ENCODE assay signal across 14 cellular contexts in the genomic region with DNA sequence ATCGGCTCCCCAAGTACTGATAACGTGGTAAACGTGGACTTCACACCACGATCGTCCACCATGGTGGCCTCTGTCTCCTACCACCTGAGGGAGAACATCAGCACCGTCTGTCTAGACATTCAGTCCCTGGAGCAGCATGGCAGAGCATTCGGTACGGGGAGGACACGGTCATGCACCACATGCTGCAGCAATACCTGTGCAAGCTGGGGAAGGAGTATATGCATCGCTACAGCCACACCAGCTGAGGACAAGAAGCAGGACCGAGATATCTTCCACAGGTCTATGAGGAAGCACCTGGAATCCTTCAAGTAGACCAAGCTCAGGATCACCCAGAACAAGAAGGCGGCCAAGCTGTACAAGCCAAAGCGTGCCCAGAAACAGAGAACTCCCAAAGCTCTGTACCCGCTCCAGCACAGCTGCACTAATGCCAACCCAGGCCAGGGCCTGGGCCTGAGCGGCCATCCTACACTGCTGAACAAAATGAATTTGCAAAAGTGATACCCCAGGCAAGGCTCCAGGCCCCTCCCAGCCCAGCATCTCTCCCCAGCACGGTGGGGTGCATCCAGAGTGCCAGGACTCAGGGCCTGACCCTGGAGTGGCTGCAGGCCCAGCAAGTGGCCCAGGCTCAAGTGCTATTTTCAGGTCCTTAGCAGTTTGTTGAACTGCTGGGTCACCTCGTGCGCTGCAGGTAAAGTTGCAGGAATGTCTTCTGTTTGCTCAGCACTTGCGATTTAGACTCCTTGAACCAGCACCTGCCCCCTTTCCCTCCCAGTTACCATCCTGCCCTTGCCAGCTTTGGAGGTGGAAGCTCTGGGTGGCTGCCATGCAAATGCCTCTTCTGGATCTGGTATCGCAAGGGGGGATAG.
"Had no signal": no experiment of that assay in that cellular context is flagged by ENCODE, and none has a peak within 500 bp of the region (broad histone marks: within the 10 kb centered on the region; RNA-seq: fewer than 3 reads in every experiment).

No MANE protein-coding gene starts in this region.

- H3K9me3 Mint-ChIP-seq: activated CD4-positive, alpha-beta memory T cell treated with anti-CD3 and anti-CD28 coated beads, Interleukin-2, amount 10 ng/mL, durations not matched to agents 7 days and 5 days; activated naive CD8-positive, alpha-beta T cell treated with anti-CD3 and anti-CD28 coated beads, Interleukin-2, amount 50 U/mL, for 24 hours; immature natural killer cell; memory B cell had no signal

- H3K36me3 ChIP-seq: cardiac muscle cell, pancreas, stomach had no signal

- H3K9me3 ChIP-seq: pancreas, stomach had no signal

- H3K36me3 Mint-ChIP-seq: immature natural killer cell, memory B cell had no signal

- H3K27me3 ChIP-seq: pancreas, stomach had no signal

- H3K4me3 Mint-ChIP-seq: activated CD4-positive, alpha-beta memory T cell treated with anti-CD3 and anti-CD28 coated beads, Interleukin-2, amount 10 ng/mL, durations not matched to agents 7 days and 5 days; activated naive CD8-positive, alpha-beta T cell treated with anti-CD3 and anti-CD28 coated beads, Interleukin-2, amount 50 U/mL, for 24 hours; immature natural killer cell; memory B cell had no signal

- DNase-seq: activated CD4-positive, alpha-beta T cell treated with anti-CD3 and anti-CD28 coated beads for 1 hour; activated CD8-positive, alpha-beta memory T cell treated with anti-CD3 and anti-CD28 coated beads, Interleukin-2, amount 50 U/mL, for 48 hours; activated naive CD4-positive, alpha-beta T cell treated with Interleukin-2 at 50 U/mL for 16 hours; activated naive CD8-positive, alpha-beta T cell treated with anti-CD3 and anti-CD28 coated beads, Interleukin-2, amount 50 U/mL, for 24 hours; foreskin keratinocyte; immature natural killer cell; left colon; stomach; T-helper 9 cell had no signal

- H3K4me3 ChIP-seq: cardiac muscle cell, pancreas, skin epidermis, stomach had no signal

- H3K27ac ChIP-seq: cardiac muscle cell, foreskin keratinocyte, pancreas, skin epidermis, stomach had no signal

- H3K27ac Mint-ChIP-seq: activated CD4-positive, alpha-beta memory T cell treated with anti-CD3 and anti-CD28 coated beads, Interleukin-2, amount 10 ng/mL, durations not matched to agents 7 days and 5 days; activated naive CD8-positive, alpha-beta T cell treated with anti-CD3 and anti-CD28 coated beads, Interleukin-2, amount 50 U/mL, for 24 hours; memory B cell had no signal

- ATAC-seq: activated naive CD8-positive, alpha-beta T cell treated with anti-CD3 and anti-CD28 coated beads, Interleukin-2, amount 50 U/mL, for 24 hours; foreskin keratinocyte; left colon; pancreas had no signal

- H3K4me1 ChIP-seq: foreskin keratinocyte, pancreas, stomach had no signal

- H3K4me1 Mint-ChIP-seq: activated CD4-positive, alpha-beta memory T cell treated with anti-CD3 and anti-CD28 coated beads, Interleukin-2, amount 10 ng/mL, durations not matched to agents 7 days and 5 days; activated naive CD8-positive, alpha-beta T cell treated with anti-CD3 and anti-CD28 coated beads, Interleukin-2, amount 50 U/mL, for 24 hours had no signal
